In the genomic region with DNA sequence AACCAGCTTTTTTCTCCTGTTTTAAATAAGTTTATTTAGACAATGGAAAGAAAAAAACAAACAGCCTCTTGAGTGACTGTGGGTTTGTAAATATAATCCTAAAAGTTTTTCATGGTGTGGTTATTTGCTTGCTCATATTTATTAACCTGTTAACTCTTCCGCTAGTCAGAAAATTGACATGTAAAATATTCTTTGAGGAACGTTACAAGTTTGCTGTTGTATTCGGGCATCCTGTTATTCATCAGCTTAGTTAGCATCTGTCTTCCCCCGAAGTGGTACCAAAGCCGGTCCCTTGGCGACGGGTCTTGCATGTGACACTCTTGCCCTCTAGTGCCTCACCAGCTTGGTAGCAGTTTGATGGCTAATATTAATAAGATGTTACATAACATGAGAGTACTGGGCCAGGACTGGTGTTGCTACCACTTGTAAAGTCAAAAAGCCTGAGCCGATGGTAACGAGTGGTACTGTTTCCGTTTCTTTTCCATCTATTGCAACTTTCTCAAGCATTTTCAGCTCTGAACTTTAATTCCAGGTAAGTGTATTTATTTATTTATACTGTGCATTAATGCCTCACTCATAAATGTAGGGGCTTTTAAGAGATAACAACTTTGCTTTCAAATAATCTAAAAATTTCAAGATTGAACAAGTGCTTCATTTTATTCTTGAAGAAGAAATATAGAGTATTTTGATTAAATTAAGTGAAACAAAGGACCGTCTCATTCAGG, we compare ENCODE assay signal across 8 cellular contexts. TPM values are rescaled to one million over a fixed set of nuclear protein-coding genes. Genes with fewer than 3 reads are reported as not detected.
A peak's percentile ranks its signal among the peaks of the same experiment; 100 is the strongest.
DNase-seq lines count a peak whose midpoint lies in the region; ATAC-seq and TF ChIP-seq lines count a peak whose summit lies in the region.

A gene (plus strand): TSS at position 426 of the 725 bp plus-strand sequence. CDS start 19,425 bp downstream, outside the sequence.

- H3K4me3 ChIP-seq in foreskin fibroblast (ENCODE audit: low read depth in 1 of 2, low read length in 2 of 2) = peak within 1 kb of the TSS; percentile 55 to 56

- DNase-seq in natural killer cell treated with Interleukin-12 subunit alpha and Interleukin-12 subunit beta and Interleukin-15 and Interleukin-18, amount 100 ng/mL, for 72 hours (ENCODE audit: low spot score) = no peak
- DNase-seq in natural killer cell = no peak
- peak; percentile 40 for DNase-seq in NCI-H2081 treated with DMSO at 0.1 percent for 48 hours (lab: John Stamatoyannopoulos, UW)
- peak; percentile 10 to 61 for DNase-seq in foreskin fibroblast
- peak; percentile 70 for DNase-seq in occipital lobe (lab: John Stamatoyannopoulos, UW)
- DNase-seq in DMS79 treated with DMSO at 0.1 percent for 48 hours (lab: John Stamatoyannopoulos, UW) = no peak

- no peaks in the 10 kb centered on the region for H3K9me3 Mint-ChIP-seq in natural killer cell treated with Interleukin-12 subunit alpha and Interleukin-12 subunit beta and Interleukin-15 and Interleukin-18, amount 100 ng/mL, for 72 hours
- no peaks in the 10 kb centered on the region for H3K9me3 Mint-ChIP-seq in natural killer cell

- TF ChIP-seq CTCF in natural killer cell (IDR thresholded peaks at IDR 0.05) (no peak), VCaP (conservative IDR thresholded peaks at IDR 0.05) (peak; percentile 69), foreskin fibroblast (IDR thresholded peaks at IDR 0.05; ENCODE audit: low read depth, low read length) (peak; percentile 15)

- intact Hi-C loops in natural killer cell (cut with micrococcal nuclease) = no loop called here

- no peaks in the 10 kb centered on the region for H3K4me1 Mint-ChIP-seq in natural killer cell treated with Interleukin-12 subunit alpha and Interleukin-12 subunit beta and Interleukin-15 and Interleukin-18, amount 100 ng/mL, for 72 hours (ENCODE audit: low read depth in 2 of 2)
- H3K4me1 Mint-ChIP-seq in natural killer cell = no peaks in the 10 kb centered on the region

- H3K36me3 Mint-ChIP-seq in natural killer cell treated with Interleukin-12 subunit alpha and Interleukin-12 subunit beta and Interleukin-15 and Interleukin-18, amount 100 ng/mL, for 72 hours = peaks cover 6% of the 10 kb centered on the region
- H3K36me3 Mint-ChIP-seq in natural killer cell = no peaks in the 10 kb centered on the region

- no peak for ATAC-seq in natural killer cell treated with Interleukin-12 subunit alpha and Interleukin-12 subunit beta and Interleukin-15 and Interleukin-18, amount 100 ng/mL, for 72 hours
- ATAC-seq in natural killer cell (no peak), HG02678 (IDR thresholded peaks at IDR 0.05; ENCODE audit: unreplicated experiment) (peak; percentile 67)

- H3K27me3 Mint-ChIP-seq in natural killer cell treated with Interleukin-12 subunit alpha and Interleukin-12 subunit beta and Interleukin-15 and Interleukin-18, amount 100 ng/mL, for 72 hours = peaks cover 14 to 22% of the 10 kb centered on the region in 2 donors
- peaks cover 13 to 19% of the 10 kb centered on the region in 2 donors for H3K27me3 Mint-ChIP-seq in natural killer cell (ENCODE audit: low read depth in 2 of 2)

- no peak within 1 kb of the TSS for H3K27ac Mint-ChIP-seq in natural killer cell treated with Interleukin-12 subunit alpha and Interleukin-12 subunit beta and Interleukin-15 and Interleukin-18, amount 100 ng/mL, for 72 hours
- no peak within 1 kb of the TSS for H3K27ac Mint-ChIP-seq in natural killer cell

- H3K27ac ChIP-seq in VCaP = no peak within 1 kb of the TSS

- H3K4me3 Mint-ChIP-seq in natural killer cell treated with Interleukin-12 subunit alpha and Interleukin-12 subunit beta and Interleukin-15 and Interleukin-18, amount 100 ng/mL, for 72 hours = peak within 1 kb of the TSS; percentile 21
- H3K4me3 Mint-ChIP-seq in natural killer cell = no peak within 1 kb of the TSS

RNA-seq across cellular contexts. Expression of the gene that starts here (rescaled TPM):
- not detected for total RNA-seq in natural killer cell treated with Interleukin-12 subunit alpha and Interleukin-12 subunit beta and Interleukin-15 and Interleukin-18, amount 100 ng/mL, for 72 hours
- total RNA-seq in natural killer cell (not detected), occipital lobe (39.3 TPM)

Comparison
In these comparisons a context has a peak if more than half of its experiments do, and no peak if none do; other contexts are left out.
1. RNA of the gene that starts here (total RNA-seq): 39.3 TPM in occipital lobe (single experiment); not detected in natural killer cell treated with Interleukin-12 subunit alpha and Interleukin-12 subunit beta and Interleukin-15 and Interleukin-18, amount 100 ng/mL, for 72 hours and not detected in natural killer cell; every median in the first group is over 10 times any median in the second.
2. DNase-seq: peak in NCI-H2081 treated with DMSO at 0.1 percent for 48 hours (single experiment), foreskin fibroblast (2 of 2) and occipital lobe (single experiment); none in natural killer cell treated with Interleukin-12 subunit alpha and Interleukin-12 subunit beta and Interleukin-15 and Interleukin-18, amount 100 ng/mL, for 72 hours (single experiment), natural killer cell (single experiment) and DMS79 treated with DMSO at 0.1 percent for 48 hours (single experiment).